Comparison of ENCODE assay signal across 8 cellular contexts in genomic region chr7:33108591-33108930, GRCh38. TPM values are rescaled to one million over a fixed set of nuclear protein-coding genes. Genes with fewer than 3 reads are reported as not detected.
DNase-seq lines count a peak whose midpoint lies in the region; ATAC-seq and TF ChIP-seq lines count a peak whose summit lies in the region.

No MANE protein-coding gene starts in this region.

- peaks cover 16 to 47% (median 33%) of the 10 kb centered on the region in 12 donors for H3K4me1 ChIP-seq in heart left ventricle

- peak overlapping the region; percentile 70 to 97 (median 94) for H3K4me3 ChIP-seq in heart left ventricle
- peak overlapping the region; percentile 80 for H3K4me3 ChIP-seq in fibroblast of villous mesenchyme (ENCODE audit: low read depth, low read length)
- H3K4me3 ChIP-seq in retinal pigment epithelial cell (ENCODE audit: low read length) = peak overlapping the region; percentile 86

- H3K36me3 Mint-ChIP-seq in activated B cell treated with CpG ODN at 0.5 μM for 24 hours (ENCODE audit: low read depth) = peaks cover 10% of the 10 kb centered on the region

- H3K4me1 Mint-ChIP-seq in activated B cell treated with CpG ODN at 0.5 μM for 24 hours = peaks cover 49% of the 10 kb centered on the region

- CTCF ChIA-PET in activated B cell treated with CpG ODN at 0.5 μM for 24 hours (lab: Charles Lee) = interaction anchor here (0.6 to 3.7 kb wide), 19 partner anchors 9 to 416 kb away, joined by 3 to 32 read pairs (median 9); partner anchors contain the start of genes BBS9, KBTBD2 and NT5C3A

- H3K36me3 ChIP-seq in heart left ventricle = peaks cover 0 to 3% (median under 1%) of the 10 kb centered on the region in 9 donors

- H3K27ac ChIP-seq in heart left ventricle = peak overlapping the region in 11 of 12 donors; percentile 77 to 91 (median 85)

- peak in 2 of 4 donors; percentile 4 to 14 for ATAC-seq in heart left ventricle
- ATAC-seq in left ventricle myocardium superior = no peak
- no peak for ATAC-seq in activated B cell treated with CpG ODN at 0.5 μM for 24 hours (ENCODE audit: low read depth)

- H3K27me3 Mint-ChIP-seq in activated B cell treated with CpG ODN at 0.5 μM for 24 hours = peaks cover 2% of the 10 kb centered on the region

- intact Hi-C loops in heart left ventricle (cut with DNase I) = loop anchor here in 7 of 10 donors (2.0 to 10.0 kb wide), 10 partner anchors 46 to 344 kb away; partner anchors contain the start of genes NT5C3A (in 3 of the 7), FKBP9 (in 1 of the 7) and KBTBD2 (in 1 of the 7)
- intact Hi-C loops in left ventricle myocardium superior (cut with micrococcal nuclease) = no loop called here
- intact Hi-C loops in activated B cell treated with CpG ODN at 0.5 μM for 24 hours (cut with micrococcal nuclease) = loop anchor here (5.0 kb wide), 1 partner anchor 616 kb away; the partner anchor contains the start of gene LSM5

- POLR2A ChIA-PET in activated B cell treated with CpG ODN at 0.5 μM for 24 hours (lab: Charles Lee) = interaction anchor here (1.0 to 4.6 kb wide), 9 partner anchors 9 to 613 kb away, joined by 4 to 44 read pairs (median 8); partner anchors contain the start of genes AVL9, KBTBD2 and NT5C3A

- peak overlapping the region; percentile 80 for H3K27ac Mint-ChIP-seq in activated B cell treated with CpG ODN at 0.5 μM for 24 hours

- H3K4me3 Mint-ChIP-seq in activated B cell treated with CpG ODN at 0.5 μM for 24 hours = peak overlapping the region; percentile 89

- H3K9me3 Mint-ChIP-seq in activated B cell treated with CpG ODN at 0.5 μM for 24 hours = no peaks in the 10 kb centered on the region

- TF ChIP-seq CTCF in heart left ventricle (IDR thresholded peaks at IDR 0.05) (peak in 2 of 12 donors; percentile 4 to 6), activated B cell treated with CpG ODN at 0.5 μM for 24 hours (IDR thresholded peaks at IDR 0.05) (no peak), fibroblast of villous mesenchyme (IDR thresholded peaks at IDR 0.05; ENCODE audit: insufficient read depth, low read depth, low read length) (no peak), retinal pigment epithelial cell (conservative IDR thresholded peaks at IDR 0.05; ENCODE audit: low read depth, low read length) (peak; percentile 16)

- no peaks in the 10 kb centered on the region for H3K27me3 ChIP-seq in heart left ventricle

- no peaks in the 10 kb centered on the region for H3K9me3 ChIP-seq in heart left ventricle

- 0 to 1% (median 1%) methylated on average over 7 of the region's 7 CpGs for WGBS in heart left ventricle, 4 donors

- TF ChIP-seq POLR2A in heart left ventricle (IDR thresholded peaks at IDR 0.05) = no peak

- DNase-seq in heart left ventricle (no peak), left ventricle myocardium superior (no peak), HT-29 (ENCODE audit: low spot score) (peak; percentile 59), activated B cell treated with CpG ODN at 0.5 μM for 24 hours (no peak), fibroblast of villous mesenchyme (ENCODE audit: low read depth) (no peak), retinal pigment epithelial cell (ENCODE audit: low read depth) (no peak), hepatic stellate cell (ENCODE audit: low spot score) (no peak), NCI-H2107 (lab: John Stamatoyannopoulos, UW) (no peak)

RNA-seq across cellular contexts. Expression of gene RP9, which starts 0.6 kb away (rescaled TPM):
- 10 to 100 TPM; 12.4 to 25.9 (median 18.0) TPM for total RNA-seq in heart left ventricle
- polyA plus RNA-seq in heart left ventricle = 10 to 100 TPM; 13.3 to 31.7 TPM
- 23.3 TPM for total RNA-seq in left ventricle myocardium superior
- 12.0 and 12.6 TPM in 2 replicates for total RNA-seq in HT-29 (2014; rRNA removed; shearing (Covaris generic))
- total RNA-seq in activated B cell treated with CpG ODN at 0.5 μM for 24 hours = 27.4 and 29.6 TPM in 2 replicates
- 8.2 and 10.3 TPM in 2 replicates for total RNA-seq in fibroblast of villous mesenchyme

RNA-seq across cellular contexts. Expression of gene BBS9, which starts 20.8 kb away (rescaled TPM):
- total RNA-seq in heart left ventricle = 10 to 100 TPM in 8 of 9 donors, 1 to 10 TPM in 1; 8.4 to 29.3 (median 11.4) TPM
- polyA plus RNA-seq in heart left ventricle = 1 to 10 TPM; 7.4 to 7.5 TPM
- total RNA-seq in left ventricle myocardium superior = 9.6 TPM
- total RNA-seq in HT-29 (2014; rRNA removed; shearing (Covaris generic)) = 0.57 and 3.8 TPM in 2 replicates
- total RNA-seq in activated B cell treated with CpG ODN at 0.5 μM for 24 hours = 18.3 and 18.6 TPM in 2 replicates
- total RNA-seq in fibroblast of villous mesenchyme = 20.7 and 22.9 TPM in 2 replicates

RNA-seq across cellular contexts. Expression of gene NT5C3A, which starts 46.0 kb away (rescaled TPM):
- total RNA-seq in heart left ventricle (10 to 100 TPM; 13.4 to 32.2 (median 20.1) TPM), left ventricle myocardium superior (28.4 TPM), activated B cell treated with CpG ODN at 0.5 μM for 24 hours (37.1 and 40.7 TPM in 2 replicates), fibroblast of villous mesenchyme (18.4 and 23.3 TPM in 2 replicates)
- polyA plus RNA-seq in heart left ventricle = 10 to 100 TPM; 13.1 to 14.6 TPM
- total RNA-seq in HT-29 (2014; rRNA removed; shearing (Covaris generic)) = 30.6 and 35.6 TPM in 2 replicates
